ENCODE assay signal across 1 cellular context in the genomic region with DNA sequence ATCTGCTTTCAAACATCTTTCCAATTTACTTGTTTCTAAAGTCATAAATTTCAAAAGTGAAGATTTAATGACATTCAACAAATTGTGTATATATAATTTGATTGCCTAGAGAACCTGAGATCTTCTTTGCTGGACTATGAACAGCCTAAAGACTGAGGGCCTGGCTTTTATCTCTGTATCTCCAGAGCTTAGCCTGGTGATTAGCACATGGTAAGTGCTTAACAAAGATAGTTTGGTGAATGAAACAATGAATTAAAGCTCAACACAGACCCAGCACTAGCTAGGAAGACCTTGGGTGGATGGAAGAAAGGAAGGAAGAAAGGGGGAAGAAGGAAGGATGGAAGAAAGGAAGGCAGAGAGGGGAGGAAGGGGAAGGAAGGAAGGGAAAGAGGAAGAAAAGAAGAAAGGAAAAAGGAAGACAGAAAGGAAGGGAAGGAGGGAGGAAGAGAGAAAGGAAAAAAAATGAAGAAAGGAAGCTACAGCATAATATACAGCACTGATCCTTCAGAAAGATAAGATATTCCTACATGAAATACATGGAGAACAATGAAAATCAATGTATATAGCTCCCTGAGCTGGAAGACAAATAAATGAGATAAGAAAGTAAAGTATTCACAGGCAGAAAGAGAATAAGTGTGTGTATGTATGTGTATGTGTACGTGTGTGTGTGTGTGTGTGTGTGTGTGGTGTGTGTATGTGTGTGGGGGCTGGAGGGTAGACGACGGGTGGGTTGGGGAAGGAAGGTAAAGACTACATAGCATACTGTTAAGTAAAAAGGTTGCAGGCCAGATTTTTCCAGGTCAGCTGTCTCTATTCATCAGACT.
TF ChIP-seq lines count a peak whose summit lies in the region.

No MANE protein-coding gene starts in this region.

TF ChIP-seq in HEK293, 187 proteins besides CTCF, POLR2A, EP300 and RAD21:
- TF ChIP-seq ZNF366 (tag by site-specific recombination; conservative IDR thresholded peaks at IDR 0.05) = peak; percentile 75
- TF ChIP-seq YY1 (tag by site-specific recombination; IDR thresholded peaks at IDR 0.05) = no peak
- 0 out of 2 replicates have a peak, but pooled peaks have one; percentile 18 for TF ChIP-seq ZNF548 (tag by site-specific recombination; IDR thresholded peaks at IDR 0.05)
- TF ChIP-seq ZNF670 (tag by site-specific recombination; IDR thresholded peaks at IDR 0.05; ENCODE audit: low read depth) = no peak
- TF ChIP-seq ZFP69B (tag by site-specific recombination; IDR thresholded peaks at IDR 0.05) = 0 out of 2 replicates have a peak, but pooled peaks have one; percentile 15
- peak; percentile 61 for TF ChIP-seq ZFHX2 (tag by site-specific recombination; conservative IDR thresholded peaks at IDR 0.05)
- TF ChIP-seq TRIM28 (IDR thresholded peaks at IDR 0.05; ENCODE audit: borderline replicate concordance, low read length) = no peak
- TF ChIP-seq ZNF335 (tag by site-specific recombination; conservative IDR thresholded peaks at IDR 0.05) = peak; percentile 23; the same call in 1 of the 2 replicates
- TF ChIP-seq, protein P1, sequence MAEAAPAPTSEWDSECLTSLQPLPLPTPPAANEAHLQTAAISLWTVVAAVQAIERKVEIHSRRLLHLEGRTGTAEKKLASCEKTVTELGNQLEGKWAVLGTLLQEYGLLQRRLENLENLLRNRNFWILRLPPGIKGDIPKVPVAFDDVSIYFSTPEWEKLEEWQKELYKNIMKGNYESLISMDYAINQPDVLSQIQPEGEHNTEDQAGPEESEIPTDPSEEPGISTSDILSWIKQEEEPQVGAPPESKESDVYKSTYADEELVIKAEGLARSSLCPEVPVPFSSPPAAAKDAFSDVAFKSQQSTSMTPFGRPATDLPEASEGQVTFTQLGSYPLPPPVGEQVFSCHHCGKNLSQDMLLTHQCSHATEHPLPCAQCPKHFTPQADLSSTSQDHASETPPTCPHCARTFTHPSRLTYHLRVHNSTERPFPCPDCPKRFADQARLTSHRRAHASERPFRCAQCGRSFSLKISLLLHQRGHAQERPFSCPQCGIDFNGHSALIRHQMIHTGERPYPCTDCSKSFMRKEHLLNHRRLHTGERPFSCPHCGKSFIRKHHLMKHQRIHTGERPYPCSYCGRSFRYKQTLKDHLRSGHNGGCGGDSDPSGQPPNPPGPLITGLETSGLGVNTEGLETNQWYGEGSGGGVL (tag by site-specific recombination; IDR thresholded peaks at IDR 0.05) = peak; percentile 70
- no peak for TF ChIP-seq ZNF560 (tag by site-specific recombination; IDR thresholded peaks at IDR 0.05; ENCODE audit: borderline replicate concordance)
- TF ChIP-seq, protein P2, sequence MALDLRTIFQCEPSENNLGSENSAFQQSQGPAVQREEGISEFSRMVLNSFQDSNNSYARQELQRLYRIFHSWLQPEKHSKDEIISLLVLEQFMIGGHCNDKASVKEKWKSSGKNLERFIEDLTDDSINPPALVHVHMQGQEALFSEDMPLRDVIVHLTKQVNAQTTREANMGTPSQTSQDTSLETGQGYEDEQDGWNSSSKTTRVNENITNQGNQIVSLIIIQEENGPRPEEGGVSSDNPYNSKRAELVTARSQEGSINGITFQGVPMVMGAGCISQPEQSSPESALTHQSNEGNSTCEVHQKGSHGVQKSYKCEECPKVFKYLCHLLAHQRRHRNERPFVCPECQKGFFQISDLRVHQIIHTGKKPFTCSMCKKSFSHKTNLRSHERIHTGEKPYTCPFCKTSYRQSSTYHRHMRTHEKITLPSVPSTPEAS (tag by site-specific recombination; IDR thresholded peaks at IDR 0.05) = peak; percentile 79
- TF ChIP-seq ZNF23 (tag by site-specific recombination; IDR thresholded peaks at IDR 0.05; ENCODE audit: borderline replicate concordance) = no peak
- TF ChIP-seq, protein P3, sequence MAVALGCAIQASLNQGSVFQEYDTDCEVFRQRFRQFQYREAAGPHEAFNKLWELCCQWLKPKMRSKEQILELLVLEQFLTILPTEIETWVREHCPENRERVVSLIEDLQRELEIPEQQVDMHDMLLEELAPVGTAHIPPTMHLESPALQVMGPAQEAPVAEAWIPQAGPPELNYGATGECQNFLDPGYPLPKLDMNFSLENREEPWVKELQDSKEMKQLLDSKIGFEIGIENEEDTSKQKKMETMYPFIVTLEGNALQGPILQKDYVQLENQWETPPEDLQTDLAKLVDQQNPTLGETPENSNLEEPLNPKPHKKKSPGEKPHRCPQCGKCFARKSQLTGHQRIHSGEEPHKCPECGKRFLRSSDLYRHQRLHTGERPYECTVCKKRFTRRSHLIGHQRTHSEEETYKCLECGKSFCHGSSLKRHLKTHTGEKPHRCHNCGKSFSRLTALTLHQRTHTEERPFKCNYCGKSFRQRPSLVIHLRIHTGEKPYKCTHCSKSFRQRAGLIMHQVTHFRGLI (tag by site-specific recombination; IDR thresholded peaks at IDR 0.05) = no peak
